In the genomic region with DNA sequence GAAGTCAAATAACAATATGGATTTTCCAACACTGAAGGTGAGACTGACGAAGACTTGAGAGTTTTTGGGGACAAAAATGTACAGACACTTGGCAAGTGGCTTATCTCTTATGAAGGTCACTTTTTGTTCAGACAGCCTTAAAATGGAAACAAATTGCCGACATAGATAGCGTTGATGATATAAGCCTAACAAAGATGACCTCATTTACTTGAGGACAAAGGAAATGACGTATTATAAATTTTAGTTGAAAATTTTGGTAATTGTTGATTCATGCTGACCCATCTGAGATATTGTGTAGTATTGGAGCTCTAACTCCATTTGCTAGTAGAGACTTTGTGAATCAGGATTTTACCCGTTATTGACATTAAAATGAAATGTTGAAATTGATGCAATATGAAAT, we compare ENCODE assay signal across 6 cellular contexts.
"Had no signal": no experiment of that assay in that cellular context is flagged by ENCODE, and none has a peak within 500 bp of the region (broad histone marks: within the 10 kb centered on the region; RNA-seq: fewer than 3 reads in every experiment).

No MANE protein-coding gene starts in this region.

- DNase-seq: IMR-90, KBM-7, KG1 had no signal

- H3K36me3 Mint-ChIP-seq: IgD-negative memory B cell had no signal

- H3K4me3 Mint-ChIP-seq: IgD-negative memory B cell had no signal

- H3K27ac ChIP-seq: HL-60 had no signal

- H3K27me3 Mint-ChIP-seq: IgD-negative memory B cell had no signal

- FAIRE-seq: HTR-8/SVneo had no signal

- H3K4me1 Mint-ChIP-seq: IgD-negative memory B cell had no signal

- H3K27ac Mint-ChIP-seq: IgD-negative memory B cell had no signal
